In genomic region chr11:46348566-46348981, GRCh38 we compare ENCODE assay signal across 8 cellular contexts. TPM values are rescaled to one million over a fixed set of nuclear protein-coding genes. Genes with fewer than 3 reads are reported as not detected.
DNase-seq lines count a peak whose midpoint lies in the region; ATAC-seq and TF ChIP-seq lines count a peak whose summit lies in the region.

No MANE protein-coding gene starts in this region.

- H3K4me1 Mint-ChIP-seq in CD4-positive, alpha-beta T cell (ENCODE audit: low read depth), result peaks cover 83% of the 10 kb centered on the region
- peaks cover 55% of the 10 kb centered on the region for H3K4me1 Mint-ChIP-seq in neural progenitor cell

- H3K27ac ChIP-seq in CD4-positive, alpha-beta T cell (ENCODE audit: low read depth, low read length), result peak overlapping the region; percentile 73
- H3K27ac ChIP-seq in RWPE1 (peak overlapping the region; percentile 90), neural progenitor cell (no peak overlapping the region)
- peak overlapping the region; percentile 70 for H3K27ac ChIP-seq in effector memory CD4-positive, alpha-beta T cell (ENCODE audit: insufficient read depth, low read length, poor library complexity, severe bottlenecking)

- no peak overlapping the region for H3K9ac ChIP-seq in neural progenitor cell

- POLR2A ChIA-PET in CD4-positive, alpha-beta T cell (lab: Charles Lee), result interaction anchor here (0.5 to 14.3 kb wide), 14 partner anchors 9 to 866 kb away, joined by 3 to 266 read pairs (median 8); partner anchors contain the start of gene DDB2
- POLR2A ChIA-PET in RWPE1 (lab: Yijun Ruan, JAX; ENCODE audit: low non-redundant PET), result interaction anchor here (0.6 kb wide), 1 partner anchor 548 kb away, joined by 3 read pairs; no protein-coding TSS in a partner anchor

- H3K36me3 Mint-ChIP-seq in CD4-positive, alpha-beta T cell (ENCODE audit: low read depth), result peaks cover 36% of the 10 kb centered on the region
- no peaks in the 10 kb centered on the region for H3K36me3 Mint-ChIP-seq in neural progenitor cell

- H3K27me3 ChIP-seq in CD4-positive, alpha-beta T cell (ENCODE audit: control insufficient read depth, insufficient read depth, low read length), result no peaks in the 10 kb centered on the region
- no peaks in the 10 kb centered on the region for H3K27me3 ChIP-seq in effector memory CD4-positive, alpha-beta T cell (replicated peaks; ENCODE audit: control insufficient read depth, insufficient read depth, low read length, poor library complexity, severe bottlenecking)
- peaks cover 12% of the 10 kb centered on the region for H3K27me3 ChIP-seq in neural progenitor cell

- no peaks in the 10 kb centered on the region for H3K27me3 Mint-ChIP-seq in CD4-positive, alpha-beta T cell
- H3K27me3 Mint-ChIP-seq in neural progenitor cell (ENCODE audit: insufficient read depth, low read depth), result peaks cover 15% of the 10 kb centered on the region

- peaks cover 77% of the 10 kb centered on the region for H3K4me1 ChIP-seq in effector memory CD4-positive, alpha-beta T cell (ENCODE audit: control insufficient read depth, insufficient read depth, low read length, poor library complexity, severe bottlenecking)
- peaks cover 33% of the 10 kb centered on the region for H3K4me1 ChIP-seq in neural progenitor cell

- H3K4me2 ChIP-seq in neural progenitor cell, result peak overlapping the region; percentile 99

- H3F3A ChIP-seq in neural progenitor cell (ENCODE audit: low read depth), result peaks cover 13% of the 10 kb centered on the region

- intact Hi-C loops in CD4-positive, alpha-beta T cell (cut with DNase I, micrococcal nuclease), result loop anchor here (1.0 to 10.0 kb wide), 3 partner anchors 19 to 226 kb away; partner anchors contain the start of gene PHF21A (in 1 of the 2)

- no peaks in the 10 kb centered on the region for H3K9me3 Mint-ChIP-seq in CD4-positive, alpha-beta T cell
- peaks cover 4% of the 10 kb centered on the region for H3K9me3 Mint-ChIP-seq in neural progenitor cell

- H2AFZ ChIP-seq in neural progenitor cell (replicated peaks), result no peak overlapping the region

- CTCF ChIA-PET in CD4-positive, alpha-beta T cell (lab: Charles Lee), result interaction anchor here (0.7 to 5.2 kb wide), 3 partner anchors 12 to 58 kb away, joined by 3 to 34 read pairs (median 3); no protein-coding TSS in a partner anchor
- CTCF ChIA-PET in RWPE1 (lab: Yijun Ruan, JAX), result interaction anchor here (0.6 to 1.4 kb wide), 4 partner anchors 15 to 1205 kb away, joined by 3 to 7 read pairs (median 5); no protein-coding TSS in a partner anchor

- peaks cover 47% of the 10 kb centered on the region for H4K20me1 ChIP-seq in neural progenitor cell (ENCODE audit: low read depth)

- no peak for DNase-seq in CD4-positive, alpha-beta T cell
- DNase-seq in RWPE1 (ENCODE audit: low spot score) (no peak), neural progenitor cell (ENCODE audit: low spot score) (no peak), middle frontal gyrus (ENCODE audit: extremely low spot score, low spot score) (no peak), NOMO-1 treated with DMSO at 0.1 percent for 48 hours (lab: John Stamatoyannopoulos, UW; ENCODE audit: unreplicated experiment) (no peak)
- no peak for DNase-seq in effector memory CD4-positive, alpha-beta T cell

- peak overlapping the region; percentile 67 for H3K4me3 ChIP-seq in effector memory CD4-positive, alpha-beta T cell (ENCODE audit: insufficient read depth, low read depth, low read length, poor library complexity, severe bottlenecking)
- peak overlapping the region; percentile 93 for H3K4me3 ChIP-seq in neural progenitor cell

- no peak for ATAC-seq in CD4-positive, alpha-beta T cell (ENCODE audit: poor library complexity)
- ATAC-seq in GM18870 (IDR thresholded peaks at IDR 0.05; ENCODE audit: unreplicated experiment) (no peak), GM21825 (IDR thresholded peaks at IDR 0.05; ENCODE audit: unreplicated experiment) (no peak)

- peak overlapping the region; percentile 95 for H3K4me3 Mint-ChIP-seq in CD4-positive, alpha-beta T cell
- peak overlapping the region; percentile 88 for H3K4me3 Mint-ChIP-seq in neural progenitor cell

- H3K9me3 ChIP-seq in CD4-positive, alpha-beta T cell (ENCODE audit: control insufficient read depth, low read length), result no peaks in the 10 kb centered on the region
- H3K9me3 ChIP-seq in effector memory CD4-positive, alpha-beta T cell (ENCODE audit: control insufficient read depth, low read length), result no peaks in the 10 kb centered on the region
- no peaks in the 10 kb centered on the region for H3K9me3 ChIP-seq in neural progenitor cell (ENCODE audit: low read depth)

- H3K79me2 ChIP-seq in neural progenitor cell (ENCODE audit: low read depth), result peaks cover 53% of the 10 kb centered on the region

- peaks cover 3% of the 10 kb centered on the region for H3K36me3 ChIP-seq in effector memory CD4-positive, alpha-beta T cell (ENCODE audit: control insufficient read depth, insufficient read depth, low read length)
- no peaks in the 10 kb centered on the region for H3K36me3 ChIP-seq in neural progenitor cell

- no peak for TF ChIP-seq CTCF in CD4-positive, alpha-beta T cell (IDR thresholded peaks at IDR 0.05)
- TF ChIP-seq CTCF in RWPE1 (conservative IDR thresholded peaks at IDR 0.05; ENCODE audit: low read depth) (no peak), neural progenitor cell (IDR thresholded peaks at IDR 0.05) (no peak)

- peak overlapping the region; percentile 89 for H3K27ac Mint-ChIP-seq in CD4-positive, alpha-beta T cell
- no peak overlapping the region for H3K27ac Mint-ChIP-seq in neural progenitor cell

RNA-seq across cellular contexts. Expression of gene DGKZ, which starts 1.3 kb away (rescaled TPM):
- total RNA-seq in CD4-positive, alpha-beta T cell, result 100 to 1,000 TPM; 159 to 166 TPM
- total RNA-seq in neural progenitor cell (ENCODE audit: low replicate concordance), result 12.5 and 55.5 TPM in 2 replicates

RNA-seq across cellular contexts. Expression of gene MDK, which starts 32.9 kb away (rescaled TPM):
- 1 to 10 TPM; 5.5 to 6.5 TPM for total RNA-seq in CD4-positive, alpha-beta T cell
- total RNA-seq in neural progenitor cell (ENCODE audit: low replicate concordance), result 600 and 1,035 TPM in 2 replicates

RNA-seq across cellular contexts. Expression of gene CHRM4, which starts 43.0 kb away (rescaled TPM):
- 1 to 10 TPM; 3.2 to 3.7 TPM for total RNA-seq in CD4-positive, alpha-beta T cell
- total RNA-seq in neural progenitor cell (ENCODE audit: low replicate concordance), result 0.31 TPM in 1 of 2 replicates, not detected in the other

Comparison
In these comparisons a context has a peak if more than half of its experiments do, and no peak if none do; other contexts are left out.
1. RNA of gene MDK, which starts 32.9 kb away (total RNA-seq): 600 to 1,035 TPM in neural progenitor cell; 5.5 to 6.5 TPM in CD4-positive, alpha-beta T cell; every median in the first group is over 10 times any median in the second.